10 cellular contexts compared by ENCODE assay signal in the genomic region with DNA sequence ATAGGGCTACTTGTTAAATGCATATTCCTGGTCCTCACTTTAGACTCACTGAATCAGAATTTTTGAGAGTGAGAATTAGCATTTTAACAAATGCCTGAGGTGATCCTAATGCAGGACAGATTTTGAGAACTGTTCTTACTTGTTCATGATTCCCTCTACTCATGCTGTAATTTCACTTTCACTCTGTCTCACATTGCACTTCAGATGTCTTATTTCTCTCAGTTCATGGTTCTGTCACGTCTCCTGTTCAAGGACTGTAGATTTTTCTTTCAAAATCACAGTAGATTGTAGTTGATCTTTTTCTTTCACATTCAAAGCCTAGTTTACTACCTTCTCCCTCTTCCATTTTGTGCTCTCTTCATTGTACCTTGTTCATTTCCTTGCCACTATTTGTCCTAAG. TPM values are rescaled to one million over a fixed set of nuclear protein-coding genes. Genes with fewer than 3 reads are reported as not detected.
DNase-seq lines count a peak whose midpoint lies in the region; ATAC-seq, FAIRE-seq and TF ChIP-seq lines count a peak whose summit lies in the region.
"Had no signal": no experiment of that assay in that cellular context is flagged by ENCODE, and none has a peak within 500 bp of the region (broad histone marks: within the 10 kb centered on the region; RNA-seq: fewer than 3 reads in every experiment).

No MANE protein-coding gene starts in this region.

- H3K79me2 ChIP-seq in HepG2 (ENCODE audit: insufficient read depth, low read length) = no peaks in the 10 kb centered on the region

- peaks cover 20% of the 10 kb centered on the region for H3K36me3 ChIP-seq in HUES48 (ENCODE audit: control insufficient read depth, insufficient read depth, low read length)
- no peaks in the 10 kb centered on the region for H3K36me3 ChIP-seq in HepG2 (replicated peaks in 1 of 2; ENCODE audit: control insufficient read depth in 1 of 2, insufficient read depth in 2 of 2, low read length in 2 of 2)

- H3K9me3 ChIP-seq in HUES48 (ENCODE audit: control insufficient read depth, insufficient read depth, low read length) = no peaks in the 10 kb centered on the region
- no peaks in the 10 kb centered on the region for H3K9me3 ChIP-seq in HepG2 (ENCODE audit: low read length)

- H3K4me3 ChIP-seq in GM12865 (ENCODE audit: low read depth, low read length) (peak overlapping the region; percentile 53), HUES48 (ENCODE audit: low read depth, low read length) (no peak overlapping the region), HepG2 (replicated peaks in 1 of 3; ENCODE audit: insufficient read depth in 1 of 3, low read depth in 2 of 3, low read length in 3 of 3) (no peak overlapping the region)

- in situ Hi-C loops in HepG2 (cut with HindIII; ENCODE audit: extremely low pct_ligation_motif_present, low pct_unique_long_range_greater_than_20kb) = no loop called here

- H4K20me1 ChIP-seq in HepG2 (ENCODE audit: insufficient read depth, low read length) = no peaks in the 10 kb centered on the region

- H3K4me1 ChIP-seq in HUES48 (ENCODE audit: control insufficient read depth, insufficient read depth, low read length) (peaks cover 26% of the 10 kb centered on the region; the same call in 1 of the 2 replicates), HepG2 (ENCODE audit: insufficient read depth, low read length) (no peaks in the 10 kb centered on the region)

- TF ChIP-seq EP300 in HepG2 (IDR thresholded peaks at IDR 0.05; ENCODE audit: low read depth in 2 of 2, low read length in 2 of 2) = no peak
- TF ChIP-seq EP300 in HepG2 (CRISPR knock-in tag; IDR thresholded peaks at IDR 0.05; ENCODE audit: borderline replicate concordance) = no peak

- no peak overlapping the region for H2AFZ ChIP-seq in HepG2 (ENCODE audit: low read length)

- TF ChIP-seq CTCF in GM12865 (IDR thresholded peaks at IDR 0.05; ENCODE audit: insufficient read depth, low read depth, low read length, missing control alignments) (no peak), D721Med (IDR thresholded peaks at IDR 0.05; ENCODE audit: insufficient read depth, missing control alignments) (no peak), HepG2 (CRISPR knock-in tag; IDR thresholded peaks at IDR 0.05) (no peak)

- no peak for TF ChIP-seq POLR2A in HepG2 (IDR thresholded peaks at IDR 0.05; ENCODE audit: insufficient read depth in 1 of 2, low read depth in 2 of 2, low read length in 2 of 2)

- DNase-seq in GM12865 (ENCODE audit: low read depth) (peak; percentile 78), D721Med (ENCODE audit: insufficient read length, low spot score) (no peak), HepG2 (ENCODE audit: low spot score) (no peak), HK-2 (ENCODE audit: unreplicated experiment) (no peak), Kasumi-1 (lab: John Stamatoyannopoulos, UW) (no peak)
- DNase-seq: IMR-90; stimulated activated naive B cell treated with anti-CD40 and anti-IgM and Interleukin-4, amounts not matched to agents 10 μg/mL and 1 μg/mL and 100 μg/mL, for 72 hours had no signal

- H3K9ac ChIP-seq in HUES48 (ENCODE audit: low read depth, low read length) (no peak overlapping the region), HepG2 (ENCODE audit: insufficient read depth, low read depth, low read length) (no peak overlapping the region)

- FAIRE-seq in D721Med (lab: Jason Lieb, UNC) (no peak), HepG2 (lab: Jason Lieb, UNC) (no peak)

- BruUV-seq in HepG2 (replicated peaks; lab: Mats Ljungman, UMichigan) = no TSS peak

- TF ChIP-seq RAD21 in HepG2 (CRISPR knock-in tag; IDR thresholded peaks at IDR 0.05) = no peak

- peak overlapping the region; percentile 9 for H3K27ac ChIP-seq in HUES48 (ENCODE audit: low read depth, low read length)
- no peak overlapping the region for H3K27ac ChIP-seq in HepG2 (ENCODE audit: extremely low read length, insufficient read depth, low read length)

- no peak overlapping the region for H3K4me2 ChIP-seq in HepG2 (ENCODE audit: low read depth, low read length)

- 0% methylated on average over 1 of the region's 1 CpG for WGBS in HepG2 (ENCODE audit: low lambda C conversion rate)

- intact Hi-C loops in HepG2 (cut with micrococcal nuclease; ENCODE audit: unreplicated experiment) = no loop called here

- POLR2A ChIA-PET in HepG2 (lab: Yijun Ruan, JAX) = no interaction called here

- peak; percentile 86 for ATAC-seq in GM19438 (IDR thresholded peaks at IDR 0.05; ENCODE audit: low read depth, unreplicated experiment)
- peak; percentile 98 for ATAC-seq in HG02884 (IDR thresholded peaks at IDR 0.05; ENCODE audit: unreplicated experiment)
- ATAC-seq in HepG2 = no peak

- H3K27me3 ChIP-seq in HUES48 (ENCODE audit: control insufficient read depth, insufficient read depth, low read length) (no peaks in the 10 kb centered on the region), HepG2 (ENCODE audit: control insufficient read depth in 1 of 2, insufficient read depth in 2 of 2, low read length in 2 of 2) (no peaks in the 10 kb centered on the region)

- CTCF ChIA-PET in HepG2 (lab: Yijun Ruan, JAX; ENCODE audit: low intra/inter-chr PET ratio, low total read pairs) = no interaction called here

TF ChIP-seq in HepG2, 621 proteins besides CTCF, POLR2A, EP300 and RAD21:
- TF ChIP-seq, protein P1, sequence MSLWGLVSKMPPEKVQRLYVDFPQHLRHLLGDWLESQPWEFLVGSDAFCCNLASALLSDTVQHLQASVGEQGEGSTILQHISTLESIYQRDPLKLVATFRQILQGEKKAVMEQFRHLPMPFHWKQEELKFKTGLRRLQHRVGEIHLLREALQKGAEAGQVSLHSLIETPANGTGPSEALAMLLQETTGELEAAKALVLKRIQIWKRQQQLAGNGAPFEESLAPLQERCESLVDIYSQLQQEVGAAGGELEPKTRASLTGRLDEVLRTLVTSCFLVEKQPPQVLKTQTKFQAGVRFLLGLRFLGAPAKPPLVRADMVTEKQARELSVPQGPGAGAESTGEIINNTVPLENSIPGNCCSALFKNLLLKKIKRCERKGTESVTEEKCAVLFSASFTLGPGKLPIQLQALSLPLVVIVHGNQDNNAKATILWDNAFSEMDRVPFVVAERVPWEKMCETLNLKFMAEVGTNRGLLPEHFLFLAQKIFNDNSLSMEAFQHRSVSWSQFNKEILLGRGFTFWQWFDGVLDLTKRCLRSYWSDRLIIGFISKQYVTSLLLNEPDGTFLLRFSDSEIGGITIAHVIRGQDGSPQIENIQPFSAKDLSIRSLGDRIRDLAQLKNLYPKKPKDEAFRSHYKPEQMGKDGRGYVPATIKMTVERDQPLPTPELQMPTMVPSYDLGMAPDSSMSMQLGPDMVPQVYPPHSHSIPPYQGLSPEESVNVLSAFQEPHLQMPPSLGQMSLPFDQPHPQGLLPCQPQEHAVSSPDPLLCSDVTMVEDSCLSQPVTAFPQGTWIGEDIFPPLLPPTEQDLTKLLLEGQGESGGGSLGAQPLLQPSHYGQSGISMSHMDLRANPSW (CRISPR knock-in tag; IDR thresholded peaks at IDR 0.05; ENCODE audit: borderline replicate concordance) = no peak
- no peak for TF ChIP-seq ARNT2 (CRISPR knock-in tag; IDR thresholded peaks at IDR 0.05; ENCODE audit: low read depth)
- TF ChIP-seq KDM1A (CRISPR knock-in tag; IDR thresholded peaks at IDR 0.05) = no peak
- TF ChIP-seq ZNF430 (CRISPR knock-in tag; IDR thresholded peaks at IDR 0.05) = no peak
- no peak for TF ChIP-seq ZNF292 (CRISPR knock-in tag; IDR thresholded peaks at IDR 0.05; ENCODE audit: borderline replicate concordance, low read depth)
- TF ChIP-seq ATM (IDR thresholded peaks at IDR 0.05; ENCODE audit: borderline replicate concordance) = no peak

RNA-seq across cellular contexts. Expression of a gene that starts 54.3 kb away (rescaled TPM):
- 0.84 and 1.7 TPM in 2 replicates for total RNA-seq in HepG2 (2016; rRNA removed; fragmentation: Illumina TruSeq; extraction: Trizol)
- total RNA-seq in HepG2 (2016; cell fraction: cytosol; rRNA removed; fragmentation: Illumina TruSeq; extraction: Trizol; ENCODE audit: low read depth) = 0.35 and 0.40 TPM in 2 replicates
- total RNA-seq in HepG2 (2016; cell fraction: insoluble cytoplasmic fraction; rRNA removed; fragmentation: Illumina TruSeq; extraction: Trizol) = 1.4 and 1.5 TPM in 2 replicates
- 0.37 and 0.83 TPM in 2 replicates for total RNA-seq in HepG2 (2016; cell fraction: membrane; rRNA removed; fragmentation: Illumina TruSeq; extraction: Trizol)
- total RNA-seq in HepG2 (2016; cell fraction: nucleus; rRNA removed; fragmentation: Illumina TruSeq; extraction: Trizol) = 1.3 and 2.5 TPM in 2 replicates
- polyA plus RNA-seq in HepG2 (2011; rRNA removed) = 3.9 and 5.9 TPM in 2 replicates
- polyA plus RNA-seq in HepG2 (2011; cell fraction: cytosol; rRNA removed) = 2.1 and 6.3 TPM in 2 replicates
- polyA plus RNA-seq in HepG2 (2011; cell fraction: nucleus; rRNA removed) = 0.53 and 2.0 TPM in 2 replicates
- 5.9 and 7.6 TPM in 2 replicates for polyA plus RNA-seq in HepG2 (2012)
- polyA plus RNA-seq in HepG2 (2016; cell fraction: cytosol; fragmentation: Illumina TruSeq; extraction: Trizol; ENCODE audit: low read depth) = 0.26 and 0.35 TPM in 2 replicates
- polyA plus RNA-seq in HepG2 (2016; cell fraction: insoluble cytoplasmic fraction; fragmentation: Illumina TruSeq; extraction: Trizol; ENCODE audit: low read depth) = 1.1 and 1.4 TPM in 2 replicates
- 0.38 and 0.39 TPM in 2 replicates for polyA plus RNA-seq in HepG2 (2016; cell fraction: membrane; fragmentation: Illumina TruSeq; extraction: Trizol; ENCODE audit: low read depth)
- polyA plus RNA-seq in HepG2 (2016; cell fraction: nucleus; fragmentation: Illumina TruSeq; extraction: Trizol; ENCODE audit: insufficient read depth, low read depth) = 0.36 and 1.2 TPM in 2 replicates
- polyA minus RNA-seq in HepG2 (2011; rRNA and poly(A)+ RNA removed; ENCODE audit: low replicate concordance) = 1.9 and 2.7 TPM in 2 replicates
- polyA minus RNA-seq in HepG2 (2011; cell fraction: cytosol; rRNA and poly(A)+ RNA removed) = 0.97 and 2.5 TPM in 2 replicates
- 1.2 and 2.7 TPM in 2 replicates for polyA minus RNA-seq in HepG2 (2011; cell fraction: nucleus; rRNA and poly(A)+ RNA removed)
- polyA plus RNA-seq: IMR-90 had no signal
